ENCODE assay signal across 10 cellular contexts in the genomic region with DNA sequence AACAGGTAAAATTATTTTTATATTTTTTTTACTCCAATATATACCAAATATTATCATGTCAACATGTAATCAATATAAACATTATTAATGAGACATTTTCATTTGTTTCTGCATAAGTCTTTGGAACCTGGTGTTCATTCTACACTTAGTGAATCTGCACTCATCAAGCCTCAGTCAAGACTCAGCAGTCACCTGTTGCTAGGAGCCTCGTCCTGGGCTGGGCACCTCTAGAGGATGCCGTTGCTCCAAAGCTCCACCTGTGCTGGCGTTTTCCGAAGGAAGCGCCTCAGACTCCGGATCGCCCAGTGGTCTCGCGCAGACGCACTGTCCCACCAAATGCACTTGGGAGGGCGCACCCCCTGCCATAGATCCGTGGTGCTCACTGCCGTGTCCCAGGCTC.
"Had no signal": no experiment of that assay in that cellular context is flagged by ENCODE, and none has a peak within 500 bp of the region (broad histone marks: within the 10 kb centered on the region; RNA-seq: fewer than 3 reads in every experiment).

No MANE protein-coding gene starts in this region.

- H3K4me2 ChIP-seq: KMS-11 had no signal

- H3K9ac ChIP-seq: KMS-11 had no signal

- H3K27ac ChIP-seq: HL-60, KMS-11 had no signal

- ATAC-seq: HepG2, K562 had no signal

- DNase-seq: IMR-90, Karpas-422, Kasumi-1, KBM-7, KG1 had no signal

- H3K4me3 ChIP-seq: K562 had no signal

- FAIRE-seq: HepG2, HTR-8/SVneo, K562 had no signal
